Comparison of ENCODE assay signal across 16 cellular contexts in the genomic region with DNA sequence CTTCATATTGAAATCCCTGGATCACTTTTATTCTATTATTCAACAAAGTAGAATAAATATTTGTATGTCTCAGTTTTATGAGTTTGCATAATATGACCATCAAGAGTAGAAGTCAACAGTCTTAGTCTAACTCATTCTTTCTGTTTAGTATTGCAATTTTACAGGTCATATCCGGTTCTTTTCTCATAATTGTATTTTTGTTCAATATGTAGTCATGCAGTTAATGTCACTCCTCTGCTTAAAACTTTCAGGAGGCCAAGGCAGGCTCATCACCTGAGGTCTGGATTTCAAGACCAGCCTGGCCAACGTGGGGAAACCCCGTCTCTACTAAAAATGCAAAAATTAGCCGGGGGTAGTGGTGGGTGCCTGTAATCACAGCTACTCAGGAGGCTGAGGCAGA.
DNase-seq lines count a peak whose midpoint lies in the region; ATAC-seq and TF ChIP-seq lines count a peak whose summit lies in the region.
"Had no signal": no experiment of that assay in that cellular context is flagged by ENCODE, and none has a peak within 500 bp of the region (broad histone marks: within the 10 kb centered on the region; RNA-seq: fewer than 3 reads in every experiment).

No MANE protein-coding gene starts in this region.

- H2BK5ac ChIP-seq in neuronal stem cell (ENCODE audit: low read length), result no peak overlapping the region

- H3K14ac ChIP-seq in neuronal stem cell (ENCODE audit: low read length), result no peak overlapping the region

- H4K91ac ChIP-seq in neuronal stem cell (ENCODE audit: low read depth, low read length, poor library complexity), result no peak overlapping the region

- H3K9me3 ChIP-seq in SU-DHL-6 (ENCODE audit: insufficient read depth, low read length), result no peaks in the 10 kb centered on the region
- H3K9me3 ChIP-seq in neuronal stem cell (replicated peaks in 1 of 2; ENCODE audit: control insufficient read depth in 2 of 2, insufficient read depth in 1 of 2, low read depth in 1 of 2, low read length in 2 of 2), result peaks cover 0 to 5% of the 10 kb centered on the region in 2 donors
- H3K9me3 ChIP-seq: BLaER1 treated with 17β-estradiol and CSF1 and Interleukin-3, amounts not matched to agents 10 nM and 100 nM had no signal

- H3K27me3 ChIP-seq in SU-DHL-6 (ENCODE audit: low read length) (no peaks in the 10 kb centered on the region), neuronal stem cell (ENCODE audit: control insufficient read depth in 3 of 3, insufficient read depth in 3 of 3, low read depth in 1 of 3, low read length in 3 of 3) (no peaks in the 10 kb centered on the region)
- H3K27me3 ChIP-seq: BLaER1 treated with 17β-estradiol and CSF1 and Interleukin-3, amounts not matched to agents 10 nM and 100 nM had no signal

- H3F3A ChIP-seq in SU-DHL-6 (ENCODE audit: insufficient read depth), result 0 out of 2 replicates have a peak, but pooled peaks cover 4% of the 10 kb centered on the region

- no peak overlapping the region for H2BK120ac ChIP-seq in neuronal stem cell (ENCODE audit: low read depth, low read length)

- H3K79me1 ChIP-seq in neuronal stem cell (ENCODE audit: low read depth, low read length), result no peaks in the 10 kb centered on the region

- no peak overlapping the region for H3K23ac ChIP-seq in neuronal stem cell (ENCODE audit: low read depth, low read length, poor library complexity)

- no peak overlapping the region for H2BK12ac ChIP-seq in neuronal stem cell (ENCODE audit: low read length)

- H3K4me2 ChIP-seq in SU-DHL-6 (ENCODE audit: low read depth, low read length, poor library complexity, severe bottlenecking), result peak overlapping the region; percentile 42
- H3K4me2 ChIP-seq in neuronal stem cell (ENCODE audit: insufficient read depth, low read length, poor library complexity, severe bottlenecking), result no peak overlapping the region

- DNase-seq in neuronal stem cell (ENCODE audit: low spot score) (no peak), GM10266 (ENCODE audit: extremely low spot score) (no peak), glomerular visceral epithelial cell (ENCODE audit: extremely low spot score) (no peak)
- DNase-seq in T-helper 2 cell treated with Interferon-gamma antibody and Interleukin-4, amounts not matched to agents 5 μg/mL and 100 μg/mL, for 36 hours (ENCODE audit: low spot score), result no peak
- DNase-seq: Calu3; CD8-positive, alpha-beta T cell; DMS79 treated with DMSO at 0.1 percent for 48 hours; GF-D8; H9 had no signal

- H2AFZ ChIP-seq in SU-DHL-6 (ENCODE audit: low read depth, low read length, severe bottlenecking) (no peak overlapping the region), neuronal stem cell (ENCODE audit: low read length) (no peak overlapping the region)

- no peak overlapping the region for H4K8ac ChIP-seq in neuronal stem cell (ENCODE audit: low read depth, low read length)

- H3K9ac ChIP-seq in SU-DHL-6 (ENCODE audit: low read length) (no peak overlapping the region), neuronal stem cell (ENCODE audit: low read depth, low read length, poor library complexity) (no peak overlapping the region)
- H3K9ac ChIP-seq: BLaER1 treated with 17β-estradiol and CSF1 and Interleukin-3, amounts not matched to agents 10 nM and 100 nM had no signal

- no peaks in the 10 kb centered on the region for H3K36me3 Mint-ChIP-seq in T-helper 2 cell treated with Interferon-gamma antibody and Interleukin-4, amounts not matched to agents 5 μg/mL and 100 μg/mL, for 36 hours (ENCODE audit: low read depth)
- H3K36me3 Mint-ChIP-seq: CD8-positive, alpha-beta T cell had no signal

- no peaks in the 10 kb centered on the region for H3K9me3 Mint-ChIP-seq in T-helper 2 cell treated with Interferon-gamma antibody and Interleukin-4, amounts not matched to agents 5 μg/mL and 100 μg/mL, for 36 hours
- H3K9me3 Mint-ChIP-seq: CD8-positive, alpha-beta T cell; H9 had no signal

- H3K27me3 Mint-ChIP-seq in T-helper 2 cell treated with Interferon-gamma antibody and Interleukin-4, amounts not matched to agents 5 μg/mL and 100 μg/mL, for 36 hours (ENCODE audit: low read depth), result no peaks in the 10 kb centered on the region
- H3K27me3 Mint-ChIP-seq: B cell had no signal

- H3K36me3 ChIP-seq in SU-DHL-6 (ENCODE audit: low read length) (no peaks in the 10 kb centered on the region), neuronal stem cell (replicated peaks in 1 of 2; ENCODE audit: control insufficient read depth in 2 of 2, insufficient read depth in 2 of 2, low read length in 2 of 2) (no peaks in the 10 kb centered on the region)
- H3K36me3 ChIP-seq: BLaER1 treated with 17β-estradiol and CSF1 and Interleukin-3, amounts not matched to agents 10 nM and 100 nM had no signal

- H3K18ac ChIP-seq in neuronal stem cell (ENCODE audit: low read length), result no peak overlapping the region

- peak; percentile 59 for ATAC-seq in GM18867 (IDR thresholded peaks at IDR 0.05; ENCODE audit: unreplicated experiment)
- ATAC-seq in HG03159 (IDR thresholded peaks at IDR 0.05; ENCODE audit: unreplicated experiment), result peak; percentile 58
- ATAC-seq: CD8-positive, alpha-beta T cell; GM12878 had no signal

- no peaks in the 10 kb centered on the region for H3K9me2 ChIP-seq in SU-DHL-6 (replicated peaks; ENCODE audit: insufficient read depth, low read length)

- no CpG with 5 or more reads among the region's 4 CpGs for WGBS in neuronal stem cell (ENCODE audit: extremely low coverage in 2 of 2, insufficient read length in 2 of 2, insufficient replicate concordance in 1 of 2), 2 donors

- H3K79me2 ChIP-seq in SU-DHL-6 (ENCODE audit: insufficient read depth, low read length), result no peaks in the 10 kb centered on the region

- no peak overlapping the region for H2AK5ac ChIP-seq in neuronal stem cell (ENCODE audit: low read depth, low read length)

- H3K4me3 Mint-ChIP-seq in T-helper 2 cell treated with Interferon-gamma antibody and Interleukin-4, amounts not matched to agents 5 μg/mL and 100 μg/mL, for 36 hours, result no peak overlapping the region
- H3K4me3 Mint-ChIP-seq: B cell; CD8-positive, alpha-beta T cell; H9 had no signal

- TF ChIP-seq CTCF in SU-DHL-6 (IDR thresholded peaks at IDR 0.05; ENCODE audit: insufficient read depth, low read length, poor library complexity, severe bottlenecking) (no peak), GM10266 (IDR thresholded peaks at IDR 0.05; ENCODE audit: control insufficient read depth, insufficient read depth, low read depth, missing control alignments) (no peak)

- no peaks in the 10 kb centered on the region for H4K20me1 ChIP-seq in SU-DHL-6 (ENCODE audit: low read depth, low read length)
- H4K20me1 ChIP-seq: BLaER1 treated with 17β-estradiol and CSF1 and Interleukin-3, amounts not matched to agents 10 nM and 100 nM had no signal

- no peak overlapping the region for H3K4ac ChIP-seq in neuronal stem cell (ENCODE audit: low read length)

- H3K27ac Mint-ChIP-seq in T-helper 2 cell treated with Interferon-gamma antibody and Interleukin-4, amounts not matched to agents 5 μg/mL and 100 μg/mL, for 36 hours, result no peak overlapping the region
- H3K27ac Mint-ChIP-seq: B cell; CD8-positive, alpha-beta T cell; H9 had no signal

- peaks cover 7 to 44% of the 10 kb centered on the region in 2 donors for H3K4me1 ChIP-seq in neuronal stem cell (ENCODE audit: control insufficient read depth in 2 of 2, insufficient read depth in 1 of 2, low read depth in 1 of 2, low read length in 2 of 2)

- peak overlapping the region; percentile 85 for H3K27ac ChIP-seq in SU-DHL-6 (ENCODE audit: low read depth, low read length)
- peak overlapping the region; percentile 60 for H3K27ac ChIP-seq in neuronal stem cell (replicated peaks; ENCODE audit: low read length)
- H3K27ac ChIP-seq: BLaER1 treated with 17β-estradiol and CSF1 and Interleukin-3, amounts not matched to agents 10 nM and 100 nM; HL-60 had no signal

- no peak overlapping the region for H2BK15ac ChIP-seq in neuronal stem cell (ENCODE audit: low read length)

- H3K4me1 Mint-ChIP-seq in T-helper 2 cell treated with Interferon-gamma antibody and Interleukin-4, amounts not matched to agents 5 μg/mL and 100 μg/mL, for 36 hours (ENCODE audit: low read depth), result no peaks in the 10 kb centered on the region
- H3K4me1 Mint-ChIP-seq: B cell had no signal

- H3K4me3 ChIP-seq in SU-DHL-6 (ENCODE audit: insufficient read depth, low read length, poor library complexity, severe bottlenecking) (no peak overlapping the region), neuronal stem cell (ENCODE audit: low read length in 2 of 2) (no peak overlapping the region)
- H3K4me3 ChIP-seq: BLaER1 treated with 17β-estradiol and CSF1 and Interleukin-3, amounts not matched to agents 10 nM and 100 nM; GM12878 had no signal
